In the genomic region with DNA sequence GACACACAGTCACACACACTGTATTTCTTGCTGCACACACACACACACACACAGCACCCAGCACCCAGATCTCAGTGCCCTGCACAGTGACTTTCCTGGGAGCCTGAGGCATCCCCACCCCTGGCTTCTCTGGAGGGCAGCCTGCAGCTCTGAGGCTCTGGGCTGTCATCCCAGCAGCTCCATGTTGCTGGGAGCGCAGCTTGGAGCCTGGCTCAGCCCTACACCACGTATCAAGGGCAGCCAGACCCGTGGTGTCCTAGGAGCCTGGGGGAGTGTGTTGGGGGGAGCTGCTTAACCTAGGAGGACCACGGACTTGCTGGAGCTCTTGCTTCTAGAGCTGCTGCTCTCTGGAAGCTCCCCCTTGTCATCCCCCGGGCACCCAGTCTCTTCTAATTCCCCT, we compare ENCODE assay signal across 18 cellular contexts. TPM values are rescaled to one million over a fixed set of nuclear protein-coding genes. Genes with fewer than 3 reads are reported as not detected.
A peak's percentile ranks its signal among the peaks of the same experiment; 100 is the strongest.
DNase-seq lines count a peak whose midpoint lies in the region; ATAC-seq and TF ChIP-seq lines count a peak whose summit lies in the region.
"Had no signal": no experiment of that assay in that cellular context is flagged by ENCODE, and none has a peak within 500 bp of the region (broad histone marks: within the 10 kb centered on the region; RNA-seq: fewer than 3 reads in every experiment).

No MANE protein-coding gene starts in this region.

- 0 out of 2 replicates have a peak overlapping the region, but pooled peaks have one; percentile 13 for H3K27ac ChIP-seq in 22Rv1
- peak overlapping the region; percentile 97 to 99 for H3K27ac ChIP-seq in ovary
- H3K27ac ChIP-seq in psoas muscle: no peak overlapping the region
- H3K27ac ChIP-seq: cardiac muscle cell, PC-9 had no signal

- peak overlapping the region; percentile 94 for H3K9ac ChIP-seq in NT2/D1 (ENCODE audit: insufficient read length, low read depth)

- no peak for DNase-seq in NT2/D1 (ENCODE audit: low read depth, low spot score)
- DNase-seq in fibroblast of the aortic adventitia (ENCODE audit: low read depth): peak; percentile 47
- DNase-seq in ovary: peak; percentile 45 to 75 (median 71)
- DNase-seq in HuH-7 (ENCODE audit: low spot score): no peak
- DNase-seq in psoas muscle: no peak
- DNase-seq in MG63: no peak
- DNase-seq: ACHN; activated CD4-positive, alpha-beta T cell treated with anti-CD3 and anti-CD28 coated beads, Interleukin-2, amount 10 ng/mL, durations not matched to agents 7 days and 5 days; DMS 273 treated with DMSO at 0.1 percent for 48 hours; immature natural killer cell; MV-4-11; NCI-H446 treated with DMSO at 0.1 percent for 48 hours; PC-9 had no signal

- ATAC-seq in GM19467 (IDR thresholded peaks at IDR 0.05; ENCODE audit: unreplicated experiment) (no peak), psoas muscle (no peak)
- ATAC-seq: activated T-helper 17 cell treated with anti-CD3 and anti-CD28 coated beads, Interleukin-2, amount 50 U/mL, for 72 hours; esophagus mucosa had no signal

- intact Hi-C loops in ovary (cut with DNase I): loop anchor here in 2 of 4 donors (5.0 to 10.0 kb wide), 3 partner anchors 149 to 432 kb away; no protein-coding TSS in a partner anchor
- intact Hi-C loops in psoas muscle (cut with DNase I): loop anchor here (2.0 to 5.0 kb wide), 2 partner anchors 246 to 439 kb away; no protein-coding TSS in a partner anchor

- peaks cover 25% of the 10 kb centered on the region for H3K27me3 ChIP-seq in NT2/D1 (ENCODE audit: insufficient read depth, insufficient read length)
- H3K27me3 ChIP-seq in ovary: no peaks in the 10 kb centered on the region
- no peaks in the 10 kb centered on the region for H3K27me3 ChIP-seq in psoas muscle (ENCODE audit: insufficient read depth in 3 of 3, low read length in 2 of 3)
- H3K27me3 ChIP-seq in MG63: no peaks in the 10 kb centered on the region
- H3K27me3 ChIP-seq: cardiac muscle cell had no signal

- H3K36me3 ChIP-seq in NT2/D1 (ENCODE audit: insufficient read depth, insufficient read length, low read length): peaks cover 6% of the 10 kb centered on the region
- no peaks in the 10 kb centered on the region for H3K36me3 ChIP-seq in ovary
- no peaks in the 10 kb centered on the region for H3K36me3 ChIP-seq in psoas muscle (ENCODE audit: insufficient read depth in 1 of 2, low read depth in 1 of 2)
- no peaks in the 10 kb centered on the region for H3K36me3 ChIP-seq in MG63
- H3K36me3 ChIP-seq: cardiac muscle cell had no signal

- H3K4me1 ChIP-seq in NT2/D1 (ENCODE audit: insufficient read depth, insufficient read length): peaks cover 24% of the 10 kb centered on the region
- peaks cover 15% of the 10 kb centered on the region for H3K4me1 ChIP-seq in ovary (ENCODE audit: insufficient read depth)
- peaks cover 16% of the 10 kb centered on the region for H3K4me1 ChIP-seq in psoas muscle

- TF ChIP-seq CTCF in 22Rv1 (IDR thresholded peaks at IDR 0.05) (no peak), fibroblast of the aortic adventitia (IDR thresholded peaks at IDR 0.05; ENCODE audit: insufficient read depth, low read length) (no peak), ovary (IDR thresholded peaks at IDR 0.05) (no peak), psoas muscle (IDR thresholded peaks at IDR 0.05) (no peak)

- TF ChIP-seq POLR2A in ovary (IDR thresholded peaks at IDR 0.05): no peak

- no peaks in the 10 kb centered on the region for H3K9me3 ChIP-seq in NT2/D1 (ENCODE audit: insufficient read depth, low read length)
- no peaks in the 10 kb centered on the region for H3K9me3 ChIP-seq in ovary
- no peaks in the 10 kb centered on the region for H3K9me3 ChIP-seq in psoas muscle
- H3K9me3 ChIP-seq in MG63: no peaks in the 10 kb centered on the region

- TF ChIP-seq EP300 in ovary (IDR thresholded peaks at IDR 0.05): no peak

- H3K4me3 ChIP-seq in NT2/D1 (ENCODE audit: insufficient read length, low read depth) (no peak overlapping the region), fibroblast of the aortic adventitia (ENCODE audit: low read depth, low read length) (no peak overlapping the region), ovary (no peak overlapping the region), psoas muscle (no peak overlapping the region), MG63 (no peak overlapping the region)
- H3K4me3 ChIP-seq: cardiac muscle cell had no signal

- WGBS in ovary, 3 donors: 0 to 7% (median 5%) methylated on average over 5 of the region's 5 CpGs
- WGBS in psoas muscle, 3 donors: 23 to 40% (median 34%) methylated on average over 5 of the region's 5 CpGs

RNA-seq across cellular contexts. Expression of a gene that starts 5.2 kb away (rescaled TPM):
- total RNA-seq in fibroblast of the aortic adventitia (ENCODE audit: low replicate concordance) (28.0 and 42.0 TPM in 2 replicates), ovary (10 to 100 TPM; 15.4 to 74.3 (median 45.0) TPM), psoas muscle (1 to 10 TPM; 1.7 to 4.5 (median 3.4) TPM)
- polyA plus RNA-seq in ovary (10 to 100 TPM in 1 of 2 donors, 1 to 10 TPM in 1; 2.5 to 14.9 TPM), psoas muscle (1 to 10 TPM; 1.4 to 8.3 (median 3.0) TPM)
- total RNA-seq in MG63 (2014; rRNA removed; shearing (Covaris generic); ENCODE audit: low replicate concordance): 15.7 and 21.7 TPM in 2 replicates

Comparison
In these comparisons a context has a peak if more than half of its experiments do, and no peak if none do; other contexts are left out.
1. DNase-seq: peak in fibroblast of the aortic adventitia (single experiment) and ovary (5 of 5); none in NT2/D1 (single experiment), HuH-7 (single experiment), psoas muscle (0 of 2) and MG63 (single experiment).